In genomic region chr14:75554482-75554881, GRCh38 we compare ENCODE assay signal across 20 cellular contexts. TPM values are rescaled to one million over a fixed set of nuclear protein-coding genes. Genes with fewer than 3 reads are reported as not detected.
DNase-seq lines count a peak whose midpoint lies in the region; ATAC-seq, FAIRE-seq and TF ChIP-seq lines count a peak whose summit lies in the region.
"Had no signal": no experiment of that assay in that cellular context is flagged by ENCODE, and none has a peak within 500 bp of the region (broad histone marks: within the 10 kb centered on the region; RNA-seq: fewer than 3 reads in every experiment).

No MANE protein-coding gene starts in this region.

- DNase-seq in A549 (ENCODE audit: low read depth in 1 of 2, low spot score in 1 of 2), result no peak
- no peak for DNase-seq in HTR-8/SVneo (ENCODE audit: insufficient read length, low spot score)
- DNase-seq in astrocyte of the hippocampus (ENCODE audit: low read depth, low spot score), result peak; percentile 10
- peak; percentile 77 for DNase-seq in kidney tubule cell (ENCODE audit: low spot score)
- DNase-seq in KG1 (lab: John Stamatoyannopoulos, UW), result no peak
- DNase-seq in T-helper 1 cell, result no peak
- no peak for DNase-seq in medulla oblongata (ENCODE audit: extremely low spot score)
- DNase-seq: activated gamma-delta T cell treated with Interleukin-2 at 50 U/mL for 16 hours; CD8-positive, alpha-beta memory T cell; esophagus squamous epithelium; hippocampal formation; Kasumi-1; left colon; NCI-H187; ovary; stimulated activated naive CD4-positive, alpha-beta T cell; T-cell had no signal

- ATAC-seq in A549, result peak; percentile 45 to 64; a peak in 3 of 6 replicates
- no peak for ATAC-seq in HG03378 (IDR thresholded peaks at IDR 0.05; ENCODE audit: unreplicated experiment)
- ATAC-seq: left colon, T-cell had no signal

- no peak overlapping the region for H3K4me3 ChIP-seq in A549
- H3K4me3 ChIP-seq: esophagus squamous epithelium, ovary had no signal

- peak overlapping the region; percentile 59 to 66 for H3K27ac ChIP-seq in A549
- H3K27ac ChIP-seq: esophagus squamous epithelium, ovary had no signal

- no peak for TF ChIP-seq POLR2A in A549 (IDR thresholded peaks at IDR 0.05; ENCODE audit: low read length)

- no peak for TF ChIP-seq CTCF in A549 (IDR thresholded peaks at IDR 0.05)

- TF ChIP-seq EP300 in A549 (IDR thresholded peaks at IDR 0.05), result no peak

- no peak for FAIRE-seq in A549 (lab: Jason Lieb, UNC)
- peak; percentile 81 for FAIRE-seq in HTR-8/SVneo (lab: Jason Lieb, UNC)
- FAIRE-seq: RCC 7860 had no signal

- CTCF ChIA-PET in A549 (lab: Yijun Ruan, JAX), result interaction anchor here (1.2 to 4.7 kb wide), 4 partner anchors 23 to 246 kb away, joined by 4 to 18 read pairs (median 4); no protein-coding TSS in a partner anchor

- H3K4me1 ChIP-seq in A549, result peaks cover 32% of the 10 kb centered on the region

- TF ChIP-seq RAD21 in A549 (conservative IDR thresholded peaks at IDR 0.05 in 1 of 2, IDR thresholded peaks at IDR 0.05 in 1 of 2), result no peak

- WGBS in A549 (ENCODE audit: missing lambda C conversion rate), result 28% methylated on average over 2 of the region's 2 CpGs

- peak overlapping the region; percentile 40 for H3K4me2 ChIP-seq in A549

- H3K9me3 ChIP-seq in A549, result peaks cover 16% of the 10 kb centered on the region
- H3K9me3 ChIP-seq: esophagus squamous epithelium, ovary had no signal

- POLR2A ChIA-PET in A549 (lab: Yijun Ruan, JAX), result no interaction called here

TF ChIP-seq in A549, 52 proteins besides CTCF, POLR2A, EP300 and RAD21:
- TF ChIP-seq SMC3 (IDR thresholded peaks at IDR 0.05) (no peak), FOSL2 (IDR thresholded peaks at IDR 0.05) (no peak), FOSL2 (CRISPR knock-in tag; IDR thresholded peaks at IDR 0.05) (peak; percentile 38; the same call in 1 of the 2 replicates), RCOR1 (IDR thresholded peaks at IDR 0.05; ENCODE audit: low read depth, low read length) (no peak), CBX2 (IDR thresholded peaks at IDR 0.05; ENCODE audit: borderline replicate concordance, low read depth) (no peak), KDM5A (IDR thresholded peaks at IDR 0.05) (no peak)
- TF ChIP-seq, protein P1, sequence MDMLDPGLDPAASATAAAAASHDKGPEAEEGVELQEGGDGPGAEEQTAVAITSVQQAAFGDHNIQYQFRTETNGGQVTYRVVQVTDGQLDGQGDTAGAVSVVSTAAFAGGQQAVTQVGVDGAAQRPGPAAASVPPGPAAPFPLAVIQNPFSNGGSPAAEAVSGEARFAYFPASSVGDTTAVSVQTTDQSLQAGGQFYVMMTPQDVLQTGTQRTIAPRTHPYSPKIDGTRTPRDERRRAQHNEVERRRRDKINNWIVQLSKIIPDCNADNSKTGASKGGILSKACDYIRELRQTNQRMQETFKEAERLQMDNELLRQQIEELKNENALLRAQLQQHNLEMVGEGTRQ (IDR thresholded peaks at IDR 0.05), result peak; percentile 49; the same call in 1 of the 2 replicates
TF ChIP-seq in A549: peak in this region for 2.

RNA-seq across cellular contexts. Expression of gene FLVCR2, which starts 23.9 kb away (rescaled TPM):
- 3.8 and 4.7 TPM in 2 replicates for polyA plus RNA-seq in A549 (2011; rRNA removed)
- polyA plus RNA-seq in A549 (2012; cell fraction: cytosol; rRNA removed), result 1.4 and 1.9 TPM in 2 replicates
- polyA plus RNA-seq in A549 (2012; cell fraction: nucleus; rRNA removed), result 2.8 and 3.2 TPM in 2 replicates
- 3.1 to 3.9 TPM (median 3.6 TPM) in 3 replicates for polyA plus RNA-seq in A549 (2017; fragmentation: RNase III; extraction: RNeasy Plus Mini Kit Qiagen cat#74134 plus additional on column Dnase treatment)
- 4.6 and 6.8 TPM in 2 replicates for polyA minus RNA-seq in A549 (2011; rRNA and poly(A)+ RNA removed)

RNA-seq across cellular contexts. Expression of gene BATF, which starts 32.2 kb away (rescaled TPM):
- polyA plus RNA-seq in A549 (2011; rRNA removed), result not detected in 2 replicates
- polyA plus RNA-seq in A549 (2012; cell fraction: cytosol; rRNA removed), result 0.05 TPM in 1 of 2 replicates, not detected in the other
- not detected in 2 replicates for polyA plus RNA-seq in A549 (2012; cell fraction: nucleus; rRNA removed)
- not detected in 3 replicates for polyA plus RNA-seq in A549 (2017; fragmentation: RNase III; extraction: RNeasy Plus Mini Kit Qiagen cat#74134 plus additional on column Dnase treatment)
- not detected in 2 replicates for polyA minus RNA-seq in A549 (2011; rRNA and poly(A)+ RNA removed)
- polyA plus RNA-seq: AG04450 had no signal

Comparison
In these comparisons a context has a peak if more than half of its experiments do, and no peak if none do; other contexts are left out.
1. DNase-seq: peak in astrocyte of the hippocampus (single experiment) and kidney tubule cell (single experiment); none in A549 (0 of 2), HTR-8/SVneo (single experiment), KG1 (single experiment), T-helper 1 cell (0 of 5) and medulla oblongata (single experiment).